In genomic region chr1:232704694-232705680, GRCh38 we compare ENCODE assay signal across 8 cellular contexts.
DNase-seq lines count a peak whose midpoint lies in the region; ATAC-seq lines count a peak whose summit lies in the region.

No MANE protein-coding gene starts in this region.

- no peaks in the 10 kb centered on the region for H3K36me3 Mint-ChIP-seq in activated CD8-positive, alpha-beta memory T cell treated with anti-CD3 and anti-CD28 coated beads, Interleukin-2, amount 10 ng/mL, durations not matched to agents 7 days and 5 days

- H3K9me3 Mint-ChIP-seq in activated CD8-positive, alpha-beta memory T cell treated with anti-CD3 and anti-CD28 coated beads, Interleukin-2, amount 10 ng/mL, durations not matched to agents 7 days and 5 days (ENCODE audit: low read depth), result no peaks in the 10 kb centered on the region

- H2BK15ac ChIP-seq in mesendoderm (replicated peaks; ENCODE audit: low read depth), result no peak overlapping the region

- no peaks in the 10 kb centered on the region for H3K4me1 Mint-ChIP-seq in activated CD8-positive, alpha-beta memory T cell treated with anti-CD3 and anti-CD28 coated beads, Interleukin-2, amount 10 ng/mL, durations not matched to agents 7 days and 5 days

- WGBS in mesendoderm (ENCODE audit: extremely low coverage, insufficient coverage, low lambda C conversion rate), result no CpG with 5 or more reads among the region's 7 CpGs

- no peaks in the 10 kb centered on the region for H3K79me1 ChIP-seq in mesendoderm (ENCODE audit: low read length)

- no peak overlapping the region for H3K4ac ChIP-seq in mesendoderm (ENCODE audit: low read depth, low read length)

- H3K4me3 Mint-ChIP-seq in activated CD8-positive, alpha-beta memory T cell treated with anti-CD3 and anti-CD28 coated beads, Interleukin-2, amount 10 ng/mL, durations not matched to agents 7 days and 5 days, result no peak overlapping the region

- H4K5ac ChIP-seq in mesendoderm (ENCODE audit: low read length), result no peak overlapping the region

- no peak overlapping the region for H3K4me2 ChIP-seq in mesendoderm (ENCODE audit: low read length)

- H4K8ac ChIP-seq in mesendoderm (ENCODE audit: low read depth, low read length), result no peak overlapping the region

- H2BK5ac ChIP-seq in mesendoderm (ENCODE audit: low read length), result no peak overlapping the region

- H3K27ac ChIP-seq in cingulate gyrus (ENCODE audit: low read depth, low read length) (peak overlapping the region; percentile 81), mesendoderm (ENCODE audit: low read depth, low read length) (no peak overlapping the region)

- no peak overlapping the region for H2AK5ac ChIP-seq in mesendoderm (ENCODE audit: low read length)

- H3K4me3 ChIP-seq in mesendoderm (ENCODE audit: low read length), result no peak overlapping the region

- CTCF ChIA-PET in activated CD8-positive, alpha-beta memory T cell treated with anti-CD3 and anti-CD28 coated beads, Interleukin-2, amount 10 ng/mL, durations not matched to agents 7 days and 5 days (lab: Charles Lee), result no interaction called here

- H3K27me3 ChIP-seq in mesendoderm (ENCODE audit: insufficient read depth, low read length, poor library complexity), result no peaks in the 10 kb centered on the region

- H2BK120ac ChIP-seq in mesendoderm (ENCODE audit: low read depth, low read length), result no peak overlapping the region

- no peaks in the 10 kb centered on the region for H3K79me2 ChIP-seq in mesendoderm (ENCODE audit: control insufficient read depth, insufficient read depth, low read length)

- no peaks in the 10 kb centered on the region for H3K36me3 ChIP-seq in mesendoderm (ENCODE audit: control insufficient read depth, insufficient read depth, low read length)

- no peak overlapping the region for H3K18ac ChIP-seq in mesendoderm (ENCODE audit: low read length)

- H3K23ac ChIP-seq in mesendoderm (ENCODE audit: low read length), result no peak overlapping the region

- peaks cover 3% of the 10 kb centered on the region for H3K4me1 ChIP-seq in mesendoderm (ENCODE audit: control insufficient read depth, low read depth, low read length)

- H3K56ac ChIP-seq in mesendoderm (ENCODE audit: low read length), result no peak overlapping the region

- H3K27ac Mint-ChIP-seq in activated CD8-positive, alpha-beta memory T cell treated with anti-CD3 and anti-CD28 coated beads, Interleukin-2, amount 10 ng/mL, durations not matched to agents 7 days and 5 days, result no peak overlapping the region

- DNase-seq in DMS79 treated with DMSO at 0.1 percent for 48 hours (lab: John Stamatoyannopoulos, UW) (peak; percentile 89), NCI-H226 (peak; percentile 27), mesendoderm (peak; percentile 45), cerebellar nuclear complex (lab: John Stamatoyannopoulos, UW) (no peak), iPS-NIHi11 (ENCODE audit: low spot score) (no peak)
- no peak for DNase-seq in activated CD8-positive, alpha-beta memory T cell treated with anti-CD3 and anti-CD28 coated beads, Interleukin-2, amount 10 ng/mL, durations not matched to agents 7 days and 5 days
- no peak for DNase-seq in activated CD4-positive, alpha-beta T cell treated with anti-CD3 and anti-CD28 coated beads for 48 hours

- no peak overlapping the region for H3K9ac ChIP-seq in mesendoderm (ENCODE audit: low read length)

- no peak for ATAC-seq in activated CD8-positive, alpha-beta memory T cell treated with anti-CD3 and anti-CD28 coated beads, Interleukin-2, amount 10 ng/mL, durations not matched to agents 7 days and 5 days

- no peaks in the 10 kb centered on the region for H3K27me3 Mint-ChIP-seq in activated CD8-positive, alpha-beta memory T cell treated with anti-CD3 and anti-CD28 coated beads, Interleukin-2, amount 10 ng/mL, durations not matched to agents 7 days and 5 days

Comparison
In these comparisons a context has a peak if more than half of its experiments do, and no peak if none do; other contexts are left out.
1. DNase-seq: peak in DMS79 treated with DMSO at 0.1 percent for 48 hours (single experiment), NCI-H226 (single experiment) and mesendoderm (single experiment); none in activated CD8-positive, alpha-beta memory T cell treated with anti-CD3 and anti-CD28 coated beads, Interleukin-2, amount 10 ng/mL, durations not matched to agents 7 days and 5 days (single experiment), activated CD4-positive, alpha-beta T cell treated with anti-CD3 and anti-CD28 coated beads for 48 hours (single experiment), cerebellar nuclear complex (0 of 2) and iPS-NIHi11 (single experiment).